Comparison of ENCODE assay signal across 16 cellular contexts in the genomic region with DNA sequence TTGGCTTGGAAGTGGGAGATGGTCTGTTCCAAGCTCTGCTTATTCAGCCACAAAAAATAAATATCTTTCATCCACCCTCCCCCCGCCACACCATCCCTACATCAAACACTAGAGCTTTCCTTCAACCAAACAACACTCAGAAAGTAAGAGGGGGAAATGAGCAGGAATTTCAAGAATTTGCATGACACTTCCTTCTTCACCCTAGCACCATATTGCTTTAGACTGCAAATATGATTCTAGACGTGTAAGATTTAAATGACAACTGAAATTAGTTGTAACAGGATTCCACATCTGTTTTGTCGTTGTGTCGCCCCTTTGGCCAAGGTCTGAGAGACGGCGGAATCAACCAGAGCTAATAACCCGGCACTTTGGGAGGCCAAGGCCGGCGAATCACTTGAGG.
DNase-seq lines count a peak whose midpoint lies in the region; ATAC-seq, FAIRE-seq and TF ChIP-seq lines count a peak whose summit lies in the region.
"Had no signal": no experiment of that assay in that cellular context is flagged by ENCODE, and none has a peak within 500 bp of the region (broad histone marks: within the 10 kb centered on the region; RNA-seq: fewer than 3 reads in every experiment).

No MANE protein-coding gene starts in this region.

- no peaks in the 10 kb centered on the region for H3K79me2 ChIP-seq in astrocyte (ENCODE audit: insufficient read depth, low read length)

- no peaks in the 10 kb centered on the region for H4K20me1 ChIP-seq in astrocyte (ENCODE audit: insufficient read depth, low read length)

- no peak overlapping the region for H3K9ac ChIP-seq in astrocyte (ENCODE audit: low read length)

- H3K4me1 Mint-ChIP-seq in astrocyte (ENCODE audit: low read depth, unreplicated experiment) (peaks cover 14% of the 10 kb centered on the region), nephron progenitor cell (peaks cover 26% of the 10 kb centered on the region)
- H3K4me1 Mint-ChIP-seq: CD4-positive, CD25-positive, alpha-beta regulatory T cell had no signal

- no peak for TF ChIP-seq CTCF in astrocyte (IDR thresholded peaks at IDR 0.05; ENCODE audit: insufficient read depth, low read depth, low read length)
- no peak for TF ChIP-seq CTCF in nephron progenitor cell (IDR thresholded peaks at IDR 0.05)

- H3K4me1 ChIP-seq in astrocyte (ENCODE audit: insufficient read depth, low read length): peaks cover 11% of the 10 kb centered on the region

- peak overlapping the region; percentile 28 for H2AFZ ChIP-seq in astrocyte (ENCODE audit: low read depth, low read length)

- no peaks in the 10 kb centered on the region for H3K36me3 ChIP-seq in astrocyte (ENCODE audit: insufficient read depth, low read length)

- H3K27me3 Mint-ChIP-seq in astrocyte (ENCODE audit: low read depth, unreplicated experiment) (peaks cover 2% of the 10 kb centered on the region), nephron progenitor cell (ENCODE audit: low read depth, poor library complexity) (no peaks in the 10 kb centered on the region)

- no peak for FAIRE-seq in astrocyte (lab: Jason Lieb, UNC)
- FAIRE-seq: H54 had no signal

- H3K4me3 ChIP-seq in astrocyte (ENCODE audit: insufficient read depth, low read depth, low read length): no peak overlapping the region

- peak; percentile 39 for DNase-seq in ELR (ENCODE audit: low read depth)
- DNase-seq in astrocyte (ENCODE audit: low read depth): no peak
- DNase-seq in glomerular visceral epithelial cell (ENCODE audit: extremely low spot score): peak; percentile 18
- no peak for DNase-seq in nephron progenitor cell
- no peak for DNase-seq in AG08396 (ENCODE audit: low spot score)
- no peak for DNase-seq in T1000 (lab: John Stamatoyannopoulos, UW)
- DNase-seq: CD4-positive, CD25-positive, alpha-beta regulatory T cell; DMS79 treated with DMSO at 0.1 percent for 48 hours; MV-4-11; NCI-H1417 treated with DMSO at 0.1 percent for 48 hours; NCI-H2029; NCI-H524 treated with DMSO at 0.1 percent for 48 hours; SIG-M5 had no signal

- no peak overlapping the region for H3K27ac ChIP-seq in astrocyte (ENCODE audit: low read depth, low read length)

- H3K27ac Mint-ChIP-seq in astrocyte (ENCODE audit: unreplicated experiment) (no peak overlapping the region), nephron progenitor cell (peak overlapping the region; percentile 30)
- H3K27ac Mint-ChIP-seq: CD4-positive, CD25-positive, alpha-beta regulatory T cell had no signal

- H3K4me2 ChIP-seq in astrocyte (ENCODE audit: low read length): peak overlapping the region; percentile 1

- no peak for ATAC-seq in HG02852 (IDR thresholded peaks at IDR 0.05; ENCODE audit: unreplicated experiment)
- ATAC-seq in GM18498 (IDR thresholded peaks at IDR 0.05; ENCODE audit: unreplicated experiment): no peak

- no peaks in the 10 kb centered on the region for H3K9me3 ChIP-seq in astrocyte (ENCODE audit: insufficient read depth, low read depth, low read length)

- H3K36me3 Mint-ChIP-seq in astrocyte (ENCODE audit: low read depth, unreplicated experiment) (no peaks in the 10 kb centered on the region), nephron progenitor cell (ENCODE audit: low read depth) (no peaks in the 10 kb centered on the region)
- H3K36me3 Mint-ChIP-seq: CD4-positive, CD25-positive, alpha-beta regulatory T cell had no signal

- H3K9me3 Mint-ChIP-seq in astrocyte (ENCODE audit: unreplicated experiment) (peaks cover 2% of the 10 kb centered on the region), nephron progenitor cell (no peaks in the 10 kb centered on the region)
- H3K9me3 Mint-ChIP-seq: CD4-positive, CD25-positive, alpha-beta regulatory T cell had no signal

- no peaks in the 10 kb centered on the region for H3K27me3 ChIP-seq in astrocyte (ENCODE audit: insufficient read depth, low read length)

- H3K4me3 Mint-ChIP-seq in astrocyte (ENCODE audit: unreplicated experiment) (no peak overlapping the region), nephron progenitor cell (no peak overlapping the region)
- H3K4me3 Mint-ChIP-seq: CD4-positive, CD25-positive, alpha-beta regulatory T cell had no signal

Comparison
In these comparisons a context has a peak if more than half of its experiments do, and no peak if none do; other contexts are left out.
1. DNase-seq: peak in ELR (single experiment) and glomerular visceral epithelial cell (single experiment); none in astrocyte (single experiment), nephron progenitor cell (single experiment), AG08396 (single experiment) and T1000 (single experiment).